In the genomic region with DNA sequence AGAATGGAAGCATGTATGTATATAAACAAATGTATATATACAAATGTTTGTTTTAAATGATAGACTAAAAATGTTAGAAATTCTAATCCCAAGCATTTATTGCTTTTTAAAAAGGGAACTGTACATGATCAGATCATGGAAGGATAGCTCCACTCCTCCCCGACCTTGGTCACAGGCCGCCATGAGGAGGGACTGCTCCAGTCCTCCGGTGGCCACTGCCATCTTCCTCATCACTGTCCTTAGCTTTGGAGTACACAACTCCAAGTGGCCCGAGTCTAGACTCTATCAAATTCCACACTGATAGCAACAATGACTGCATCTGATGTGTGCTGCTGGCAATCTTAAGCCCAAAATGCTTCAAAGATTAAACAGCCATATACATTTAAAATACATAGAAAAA, we compare ENCODE assay signal across 1 cellular context.
TF ChIP-seq lines count a peak whose summit lies in the region.

No MANE protein-coding gene starts in this region.

TF ChIP-seq in GM12878, 131 proteins besides CTCF, POLR2A, EP300 and RAD21 (continued from another document):
- TF ChIP-seq, protein P1, sequence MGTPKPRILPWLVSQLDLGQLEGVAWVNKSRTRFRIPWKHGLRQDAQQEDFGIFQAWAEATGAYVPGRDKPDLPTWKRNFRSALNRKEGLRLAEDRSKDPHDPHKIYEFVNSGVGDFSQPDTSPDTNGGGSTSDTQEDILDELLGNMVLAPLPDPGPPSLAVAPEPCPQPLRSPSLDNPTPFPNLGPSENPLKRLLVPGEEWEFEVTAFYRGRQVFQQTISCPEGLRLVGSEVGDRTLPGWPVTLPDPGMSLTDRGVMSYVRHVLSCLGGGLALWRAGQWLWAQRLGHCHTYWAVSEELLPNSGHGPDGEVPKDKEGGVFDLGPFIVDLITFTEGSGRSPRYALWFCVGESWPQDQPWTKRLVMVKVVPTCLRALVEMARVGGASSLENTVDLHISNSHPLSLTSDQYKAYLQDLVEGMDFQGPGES (IDR thresholded peaks at IDR 0.05): no peak
